In genomic region chr2:69978157-69978904, GRCh38 we compare ENCODE assay signal across 19 cellular contexts. TPM values are rescaled to one million over a fixed set of nuclear protein-coding genes. Genes with fewer than 3 reads are reported as not detected.
DNase-seq lines count a peak whose midpoint lies in the region; ATAC-seq, FAIRE-seq and TF ChIP-seq lines count a peak whose summit lies in the region.
"Had no signal": no experiment of that assay in that cellular context is flagged by ENCODE, and none has a peak within 500 bp of the region (broad histone marks: within the 10 kb centered on the region; RNA-seq: fewer than 3 reads in every experiment).

No MANE protein-coding gene starts in this region.

- TF ChIP-seq CTCF in WERI-Rb-1 (IDR thresholded peaks at IDR 0.05; ENCODE audit: low read depth, low read length) (no peak), HepG2 (CRISPR knock-in tag; IDR thresholded peaks at IDR 0.05) (no peak)

- TF ChIP-seq EP300 in HepG2 (IDR thresholded peaks at IDR 0.05; ENCODE audit: low read depth in 2 of 2, low read length in 2 of 2), result no peak
- no peak for TF ChIP-seq EP300 in HepG2 (CRISPR knock-in tag; IDR thresholded peaks at IDR 0.05; ENCODE audit: borderline replicate concordance)

- no peak for TF ChIP-seq RAD21 in HepG2 (CRISPR knock-in tag; IDR thresholded peaks at IDR 0.05)

- H3K27me3 ChIP-seq in WERI-Rb-1 (ENCODE audit: insufficient read depth, low read depth, severe bottlenecking) (no peaks in the 10 kb centered on the region), HepG2 (ENCODE audit: control insufficient read depth in 1 of 2, insufficient read depth in 2 of 2, low read length in 2 of 2) (no peaks in the 10 kb centered on the region), thymus (ENCODE audit: control insufficient read depth, insufficient read depth) (no peaks in the 10 kb centered on the region)
- H3K27me3 ChIP-seq: hepatocyte had no signal

- H3K9me3 ChIP-seq in WERI-Rb-1 (ENCODE audit: severe bottlenecking) (no peaks in the 10 kb centered on the region), HepG2 (ENCODE audit: low read length) (no peaks in the 10 kb centered on the region), thymus (ENCODE audit: control insufficient read depth) (no peaks in the 10 kb centered on the region)
- H3K9me3 ChIP-seq: thoracic aorta had no signal

- CTCF ChIA-PET in HepG2 (lab: Yijun Ruan, JAX; ENCODE audit: low intra/inter-chr PET ratio, low total read pairs), result no interaction called here

- peak overlapping the region; percentile 47 for H3K4me2 ChIP-seq in HepG2 (ENCODE audit: low read depth, low read length)
- H3K4me2 ChIP-seq: hepatocyte had no signal

- no peak overlapping the region for H3K9ac ChIP-seq in HepG2 (ENCODE audit: insufficient read depth, low read depth, low read length)

- no peak for FAIRE-seq in HepG2 (lab: Jason Lieb, UNC)
- FAIRE-seq: GM12891 had no signal

- no peak overlapping the region; the same call in 1 of the 2 replicates for H3K27ac ChIP-seq in WERI-Rb-1
- no peak overlapping the region for H3K27ac ChIP-seq in HepG2 (ENCODE audit: extremely low read length, insufficient read depth, low read length)
- peak overlapping the region; percentile 61 for H3K27ac ChIP-seq in thymus (ENCODE audit: low read depth)
- H3K27ac ChIP-seq: hepatocyte, thoracic aorta had no signal

- no peaks in the 10 kb centered on the region for H3K79me2 ChIP-seq in HepG2 (ENCODE audit: insufficient read depth, low read length)
- H3K79me2 ChIP-seq: hepatocyte had no signal

- no peaks in the 10 kb centered on the region for H3K9me3 Mint-ChIP-seq in activated naive CD4-positive, alpha-beta T cell treated with anti-CD3 and anti-CD28 coated beads, Interleukin-2, amount 50 U/mL, for 24 hours
- H3K9me3 Mint-ChIP-seq: T-helper 1 cell treated with Interleukin-12 subunit alpha and Interleukin-12 subunit beta and Interleukin-4 antibody, amounts not matched to agents 30 μg/mL and 1 μg/mL, for 36 hours had no signal

- H3K4me1 Mint-ChIP-seq in activated naive CD4-positive, alpha-beta T cell treated with anti-CD3 and anti-CD28 coated beads, Interleukin-2, amount 50 U/mL, for 24 hours, result peaks cover 12% of the 10 kb centered on the region

- POLR2A ChIA-PET in HepG2 (lab: Yijun Ruan, JAX), result interaction anchor here (0.5 to 1.2 kb wide), 3 partner anchors 64 to 129 kb away, joined by 3 to 5 read pairs (median 3); partner anchors contain the start of gene MXD1

- no peaks in the 10 kb centered on the region for H3K36me3 Mint-ChIP-seq in activated naive CD4-positive, alpha-beta T cell treated with anti-CD3 and anti-CD28 coated beads, Interleukin-2, amount 50 U/mL, for 24 hours

- no peaks in the 10 kb centered on the region for H3K27me3 Mint-ChIP-seq in activated naive CD4-positive, alpha-beta T cell treated with anti-CD3 and anti-CD28 coated beads, Interleukin-2, amount 50 U/mL, for 24 hours

- intact Hi-C loops in HepG2 (cut with micrococcal nuclease; ENCODE audit: unreplicated experiment), result no loop called here

- DNase-seq in activated naive CD4-positive, alpha-beta T cell (lab: John Stamatoyannopoulos, UW), result no peak
- peak; percentile 54 for DNase-seq in WERI-Rb-1
- DNase-seq in HepG2 (ENCODE audit: low spot score), result no peak
- no peak for DNase-seq in DMS153 treated with DMSO at 0.1 percent for 48 hours (lab: John Stamatoyannopoulos, UW; ENCODE audit: unreplicated experiment)
- DNase-seq in DMS79 treated with DMSO at 0.1 percent for 48 hours (lab: John Stamatoyannopoulos, UW), result no peak
- no peak for DNase-seq in cerebellar nuclear complex (lab: John Stamatoyannopoulos, UW)
- DNase-seq: activated CD4-positive, CD25-positive, alpha-beta regulatory T cell treated with anti-CD3 and anti-CD28 coated beads, Interleukin-2, amount 50 U/mL, for 72 hours; anterior cingulate cortex; GDM1; islet precursor cell; NCI-H187; SHP77 had no signal

- in situ Hi-C loops in HepG2 (cut with HindIII; ENCODE audit: extremely low pct_ligation_motif_present, low pct_unique_long_range_greater_than_20kb), result no loop called here

- no peak for TF ChIP-seq POLR2A in HepG2 (IDR thresholded peaks at IDR 0.05; ENCODE audit: insufficient read depth in 1 of 2, low read depth in 2 of 2, low read length in 2 of 2)

- 60% methylated on average over 16 of the region's 17 CpGs for WGBS in HepG2 (ENCODE audit: low lambda C conversion rate)
- 90% methylated on average over 17 of the region's 17 CpGs for WGBS in thymus

- peaks cover 51% of the 10 kb centered on the region for H3K4me1 ChIP-seq in HepG2 (ENCODE audit: insufficient read depth, low read length)
- H3K4me1 ChIP-seq in thymus (ENCODE audit: control insufficient read depth, insufficient read depth, low read length), result peaks cover 46% of the 10 kb centered on the region

- peak overlapping the region; percentile 4 for H3K27ac Mint-ChIP-seq in activated naive CD4-positive, alpha-beta T cell treated with anti-CD3 and anti-CD28 coated beads, Interleukin-2, amount 50 U/mL, for 24 hours
- H3K27ac Mint-ChIP-seq: T-helper 1 cell treated with Interleukin-12 subunit alpha and Interleukin-12 subunit beta and Interleukin-4 antibody, amounts not matched to agents 30 μg/mL and 1 μg/mL, for 36 hours had no signal

- H3K36me3 ChIP-seq in WERI-Rb-1 (no peaks in the 10 kb centered on the region), HepG2 (replicated peaks in 1 of 2; ENCODE audit: control insufficient read depth in 1 of 2, insufficient read depth in 2 of 2, low read length in 2 of 2) (no peaks in the 10 kb centered on the region), thymus (ENCODE audit: control insufficient read depth, insufficient read depth) (no peaks in the 10 kb centered on the region)
- H3K36me3 ChIP-seq: thoracic aorta had no signal

- no peak overlapping the region for H2AFZ ChIP-seq in HepG2 (ENCODE audit: low read length)
- H2AFZ ChIP-seq: hepatocyte had no signal

- H4K20me1 ChIP-seq in HepG2 (ENCODE audit: insufficient read depth, low read length), result no peaks in the 10 kb centered on the region

- ATAC-seq in HepG2, result peak; percentile 33

- H3K4me3 ChIP-seq in WERI-Rb-1 (ENCODE audit: low read depth, low read length) (no peak overlapping the region), HepG2 (replicated peaks in 1 of 3; ENCODE audit: insufficient read depth in 1 of 3, low read depth in 2 of 3, low read length in 3 of 3) (no peak overlapping the region), thymus (ENCODE audit: low read length) (no peak overlapping the region)
- H3K4me3 ChIP-seq: hepatocyte, thoracic aorta had no signal

- BruUV-seq in HepG2 (replicated peaks; lab: Mats Ljungman, UMichigan), result no TSS peak

- H3K4me3 Mint-ChIP-seq in activated naive CD4-positive, alpha-beta T cell treated with anti-CD3 and anti-CD28 coated beads, Interleukin-2, amount 50 U/mL, for 24 hours, result no peak overlapping the region
- H3K4me3 Mint-ChIP-seq: T-helper 1 cell treated with Interleukin-12 subunit alpha and Interleukin-12 subunit beta and Interleukin-4 antibody, amounts not matched to agents 30 μg/mL and 1 μg/mL, for 36 hours had no signal

TF ChIP-seq in HepG2, 621 proteins besides CTCF, POLR2A, EP300 and RAD21 (continues in another document):
- TF ChIP-seq ZBTB25 (CRISPR knock-in tag; IDR thresholded peaks at IDR 0.05), result no peak
- no peak for TF ChIP-seq MLLT10 (CRISPR knock-in tag; IDR thresholded peaks at IDR 0.05)
- TF ChIP-seq, protein P1, sequence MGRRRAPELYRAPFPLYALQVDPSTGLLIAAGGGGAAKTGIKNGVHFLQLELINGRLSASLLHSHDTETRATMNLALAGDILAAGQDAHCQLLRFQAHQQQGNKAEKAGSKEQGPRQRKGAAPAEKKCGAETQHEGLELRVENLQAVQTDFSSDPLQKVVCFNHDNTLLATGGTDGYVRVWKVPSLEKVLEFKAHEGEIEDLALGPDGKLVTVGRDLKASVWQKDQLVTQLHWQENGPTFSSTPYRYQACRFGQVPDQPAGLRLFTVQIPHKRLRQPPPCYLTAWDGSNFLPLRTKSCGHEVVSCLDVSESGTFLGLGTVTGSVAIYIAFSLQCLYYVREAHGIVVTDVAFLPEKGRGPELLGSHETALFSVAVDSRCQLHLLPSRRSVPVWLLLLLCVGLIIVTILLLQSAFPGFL (CRISPR knock-in tag; IDR thresholded peaks at IDR 0.05), result no peak
- peak; percentile 98; the same call in 1 of the 2 replicates for TF ChIP-seq RELA (CRISPR knock-in tag; IDR thresholded peaks at IDR 0.05)
- no peak for TF ChIP-seq ZNF781 (CRISPR knock-in tag; IDR thresholded peaks at IDR 0.05; ENCODE audit: borderline replicate concordance, not compliant biosample characterization)

RNA-seq across cellular contexts. Expression of gene ASPRV1, which starts 16.9 kb away (rescaled TPM):
- total RNA-seq in HepG2 (2016; rRNA removed; fragmentation: Illumina TruSeq; extraction: Trizol), result 0.40 and 0.42 TPM in 2 replicates
- 0.18 TPM in 1 of 2 replicates, not detected in the other for total RNA-seq in HepG2 (2016; cell fraction: cytosol; rRNA removed; fragmentation: Illumina TruSeq; extraction: Trizol; ENCODE audit: low read depth)
- total RNA-seq in HepG2 (2016; cell fraction: insoluble cytoplasmic fraction; rRNA removed; fragmentation: Illumina TruSeq; extraction: Trizol), result 0.32 and 0.40 TPM in 2 replicates
- 0.28 and 0.34 TPM in 2 replicates for total RNA-seq in HepG2 (2016; cell fraction: membrane; rRNA removed; fragmentation: Illumina TruSeq; extraction: Trizol)
- 0.47 and 0.50 TPM in 2 replicates for total RNA-seq in HepG2 (2016; cell fraction: nucleus; rRNA removed; fragmentation: Illumina TruSeq; extraction: Trizol)
- polyA plus RNA-seq in HepG2 (2011; rRNA removed) (0.48 and 0.52 TPM in 2 replicates), thymus (7.1 TPM)
- polyA plus RNA-seq in HepG2 (2011; cell fraction: cytosol; rRNA removed), result 0.38 and 0.47 TPM in 2 replicates
- polyA plus RNA-seq in HepG2 (2011; cell fraction: nucleus; rRNA removed), result 1.1 and 1.8 TPM in 2 replicates
- 0.42 and 0.52 TPM in 2 replicates for polyA plus RNA-seq in HepG2 (2012)
- 0.07 TPM in 1 of 2 replicates, not detected in the other for polyA plus RNA-seq in HepG2 (2016; cell fraction: cytosol; fragmentation: Illumina TruSeq; extraction: Trizol; ENCODE audit: low read depth)
- 0.32 and 0.34 TPM in 2 replicates for polyA plus RNA-seq in HepG2 (2016; cell fraction: insoluble cytoplasmic fraction; fragmentation: Illumina TruSeq; extraction: Trizol; ENCODE audit: low read depth)
- 0.09 and 0.24 TPM in 2 replicates for polyA plus RNA-seq in HepG2 (2016; cell fraction: membrane; fragmentation: Illumina TruSeq; extraction: Trizol; ENCODE audit: low read depth)
- 0.92 and 1.1 TPM in 2 replicates for polyA plus RNA-seq in HepG2 (2016; cell fraction: nucleus; fragmentation: Illumina TruSeq; extraction: Trizol; ENCODE audit: insufficient read depth, low read depth)
- polyA minus RNA-seq in HepG2 (2011; rRNA and poly(A)+ RNA removed; ENCODE audit: low replicate concordance), result 0.14 and 0.48 TPM in 2 replicates
- polyA minus RNA-seq in HepG2 (2011; cell fraction: cytosol; rRNA and poly(A)+ RNA removed), result 0.26 TPM in 1 of 2 replicates, not detected in the other
- 0.50 and 0.52 TPM in 2 replicates for polyA minus RNA-seq in HepG2 (2011; cell fraction: nucleus; rRNA and poly(A)+ RNA removed)
- total RNA-seq: NCI-H460 had no signal
- polyA plus RNA-seq: hepatocyte had no signal
